ENCODE assay signal across 8 cellular contexts in the genomic region with DNA sequence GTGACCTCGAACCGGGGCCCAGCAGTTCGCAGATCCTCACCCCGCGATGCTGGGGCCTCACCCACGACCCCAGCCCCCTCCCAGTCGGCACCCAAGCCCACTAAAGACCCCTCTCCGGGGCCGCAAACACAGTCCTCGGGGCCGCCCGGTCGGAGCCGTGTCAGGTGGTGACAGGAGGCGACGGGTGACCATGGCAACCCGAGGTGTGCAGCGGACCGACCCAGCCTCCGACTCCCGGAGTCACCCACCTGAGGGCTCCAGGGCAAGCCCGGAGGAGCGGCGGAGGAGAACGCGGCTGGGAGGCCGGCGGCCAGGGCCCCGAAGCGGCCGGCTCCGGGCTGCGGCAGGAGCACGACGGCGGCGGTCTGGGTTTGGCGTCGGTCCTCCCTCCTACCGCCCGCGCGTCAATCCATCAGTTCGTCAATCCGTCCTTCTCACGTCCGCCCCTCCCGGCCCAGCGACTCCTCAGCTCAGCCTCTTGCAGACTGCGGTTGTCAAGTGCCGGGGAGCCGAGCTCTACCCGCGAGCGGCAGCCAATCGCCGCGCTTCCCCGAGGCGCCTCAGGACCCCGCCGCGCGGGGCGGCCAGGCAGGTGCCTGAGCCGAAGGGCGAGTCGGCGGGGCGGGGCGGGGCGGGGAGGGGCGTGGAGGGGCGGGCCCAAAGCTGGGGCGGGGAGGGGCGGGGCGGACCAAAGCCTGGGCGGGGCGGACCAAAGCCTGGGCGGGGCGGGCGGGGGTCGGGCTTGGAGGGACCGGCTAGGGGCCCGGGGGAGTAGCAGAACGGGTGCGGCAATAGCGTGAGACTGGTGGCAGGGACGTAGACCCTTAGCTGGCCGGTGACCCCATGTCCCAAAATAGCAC. TPM values are rescaled to one million over a fixed set of nuclear protein-coding genes. Genes with fewer than 3 reads are reported as not detected.
DNase-seq lines count a peak whose midpoint lies in the region; ATAC-seq and TF ChIP-seq lines count a peak whose summit lies in the region.

Gene WDR47, minus strand, starts transcription at position 489 of the 860 bp plus-strand sequence. CDS start 18,590 bp downstream, outside the sequence.

- no peaks in the 10 kb centered on the region for H3K9me3 ChIP-seq in Loucy (ENCODE audit: insufficient read depth, low read depth, low read length)

- peak within 1 kb of the TSS; percentile 96 for H3K4me2 ChIP-seq in Loucy (ENCODE audit: low read depth, low read length, poor library complexity, severe bottlenecking)

- peaks cover 6% of the 10 kb centered on the region for H3K27me3 Mint-ChIP-seq in nephron (ENCODE audit: low read depth)

- peak; percentile 98 for TF ChIP-seq POLR2A in Raji (IDR thresholded peaks at IDR 0.05; ENCODE audit: insufficient read depth, low read depth, low read length)

- peak within 1 kb of the TSS; percentile 100 for H2AFZ ChIP-seq in Loucy (ENCODE audit: low read length)

- H3K9ac ChIP-seq in Loucy (ENCODE audit: low read depth, low read length, poor library complexity, severe bottlenecking), result peak within 1 kb of the TSS; percentile 78

- peak; percentile 100 for ATAC-seq in stimulated activated naive CD8-positive, alpha-beta T cell treated with anti-CD3 and anti-CD28 coated beads, Interleukin-15, Interleukin-2, amounts not matched to agents 100 U/mL and 50 U/mL, for 24 hours

- H3K9me3 Mint-ChIP-seq in nephron, result no peaks in the 10 kb centered on the region

- H3K4me3 Mint-ChIP-seq in nephron, result peak within 1 kb of the TSS; percentile 91 to 100 (median 98)

- peak within 1 kb of the TSS; percentile 98 for H3K4me3 ChIP-seq in H7 (ENCODE audit: insufficient read depth, low read depth, low read length)
- H3K4me3 ChIP-seq in Loucy (ENCODE audit: low read length, poor library complexity, severe bottlenecking), result peak within 1 kb of the TSS; percentile 91
- H3K4me3 ChIP-seq in fibroblast of the aortic adventitia (ENCODE audit: low read depth, low read length), result peak within 1 kb of the TSS; percentile 88

- H3K79me2 ChIP-seq in Loucy (ENCODE audit: insufficient read depth, low read length), result peaks cover 17% of the 10 kb centered on the region

- H3K27me3 ChIP-seq in H7 (ENCODE audit: control insufficient read depth, insufficient read depth, low read length) (no peaks in the 10 kb centered on the region; the same call in 1 of the 2 replicates), Loucy (ENCODE audit: insufficient read depth, low read length, poor library complexity, severe bottlenecking) (no peaks in the 10 kb centered on the region)

- H4K20me1 ChIP-seq in Loucy (ENCODE audit: insufficient read depth, low read length, poor library complexity, severe bottlenecking), result peaks cover 3% of the 10 kb centered on the region

- peak within 1 kb of the TSS; percentile 46 to 90 (median 89) for H3K27ac Mint-ChIP-seq in nephron

- H3K4me1 Mint-ChIP-seq in nephron, result peaks cover 9% of the 10 kb centered on the region

- peak; percentile 96 for DNase-seq in ELF-1 (ENCODE audit: low read depth, low spot score)
- peak; percentile 99 for DNase-seq in H7
- DNase-seq in activated effector memory CD4-positive, alpha-beta T cell treated with Interleukin-2 at 50 U/mL for 16 hours, result peak; percentile 95
- peak; percentile 88 for DNase-seq in fibroblast of the aortic adventitia (ENCODE audit: low read depth)
- DNase-seq in stimulated activated naive CD8-positive, alpha-beta T cell treated with anti-CD3 and anti-CD28 coated beads, Interleukin-15, Interleukin-2, amounts not matched to agents 100 U/mL and 50 U/mL, for 24 hours, result peak; percentile 95

- TF ChIP-seq CTCF in Loucy (conservative IDR thresholded peaks at IDR 0.05; ENCODE audit: low read length) (no peak), fibroblast of the aortic adventitia (IDR thresholded peaks at IDR 0.05; ENCODE audit: insufficient read depth, low read length) (no peak), nephron (IDR thresholded peaks at IDR 0.05; ENCODE audit: unreplicated experiment in 3 of 3) (no peak)

- peaks cover 18% of the 10 kb centered on the region for H3K4me1 ChIP-seq in Loucy (ENCODE audit: insufficient read depth, low read length, poor library complexity, severe bottlenecking)

- H3K36me3 Mint-ChIP-seq in nephron (ENCODE audit: low read depth), result no peaks in the 10 kb centered on the region

- H3F3A ChIP-seq in Loucy (ENCODE audit: low read depth), result no peaks in the 10 kb centered on the region

- no peaks in the 10 kb centered on the region for H3K36me3 ChIP-seq in H7 (replicated peaks; ENCODE audit: control insufficient read depth, insufficient read depth, low read length)
- no peaks in the 10 kb centered on the region for H3K36me3 ChIP-seq in Loucy (ENCODE audit: insufficient read depth, low read length)

- H3K9me2 ChIP-seq in Loucy (replicated peaks; ENCODE audit: low read depth, low read length), result no peaks in the 10 kb centered on the region

RNA-seq across cellular contexts. Expression of gene WDR47, which starts in this region (rescaled TPM):
- 8.0 and 8.4 TPM in 2 replicates for total RNA-seq in H7 (2014; rRNA removed; shearing (Covaris generic))
- total RNA-seq in fibroblast of the aortic adventitia (ENCODE audit: low replicate concordance), result 22.1 and 26.0 TPM in 2 replicates

Comparison
In these comparisons a context has a peak if more than half of its experiments do, and no peak if none do; other contexts are left out.
1. Peak in every context shown above with its lines: DNase-seq, ATAC-seq and H3K4me3 ChIP-seq.